Comparison of ENCODE assay signal across 27 cellular contexts in the genomic region with DNA sequence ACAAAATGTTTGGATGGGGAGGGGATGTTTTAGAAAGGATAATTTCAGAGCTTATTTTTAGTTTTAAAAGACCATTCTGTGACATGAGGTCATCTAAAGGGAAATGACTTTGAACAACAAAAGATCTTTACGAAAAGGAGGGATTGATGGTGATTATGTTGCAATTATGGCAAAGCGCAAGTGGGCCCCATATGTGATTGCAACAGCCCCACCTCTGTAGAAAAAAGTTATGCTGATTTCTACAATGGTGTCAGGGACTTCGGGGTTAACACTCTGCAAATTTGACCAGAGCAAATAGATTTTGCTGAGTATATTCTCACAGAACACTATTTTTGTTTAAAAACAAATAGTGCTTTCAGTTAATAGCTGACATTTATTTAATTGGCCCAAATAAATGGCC.
"Had no signal": no experiment of that assay in that cellular context is flagged by ENCODE, and none has a peak within 500 bp of the region (broad histone marks: within the 10 kb centered on the region; RNA-seq: fewer than 3 reads in every experiment).

No MANE protein-coding gene starts in this region.

- H3K4me3 ChIP-seq: spleen, thoracic aorta, upper lobe of left lung, vagina had no signal

- FAIRE-seq: astrocyte, endothelial cell of umbilical vein, keratinocyte had no signal

- H3K4me1 ChIP-seq: spleen, upper lobe of left lung, vagina had no signal

- H3K36me3 ChIP-seq: brain microvascular endothelial cell, spleen, thoracic aorta, upper lobe of left lung, vagina had no signal

- H3K27ac ChIP-seq: brain microvascular endothelial cell, spleen, thoracic aorta, upper lobe of left lung, vagina had no signal

- H3K27me3 ChIP-seq: brain microvascular endothelial cell, upper lobe of left lung, vagina had no signal

- ATAC-seq: activated T-helper 17 cell treated with anti-CD3 and anti-CD28 coated beads, Interleukin-2, amount 50 U/mL, for 72 hours; effector memory CD8-positive, alpha-beta T cell; left colon; right cardiac atrium; stimulated activated naive CD8-positive, alpha-beta T cell treated with anti-CD3 and anti-CD28 coated beads, Interleukin-15, Interleukin-2, amounts not matched to agents 100 U/mL and 50 U/mL, for 24 hours had no signal

- DNase-seq: activated CD4-positive, alpha-beta memory T cell treated with anti-CD3 and anti-CD28 coated beads for 36 hours; activated CD4-positive, alpha-beta T cell treated with anti-CD3 and anti-CD28 coated beads, Interleukin-2, amount 10 ng/mL, durations not matched to agents 24 days and 14 days; activated CD4-positive, CD25-positive, alpha-beta regulatory T cell treated with anti-CD3 and anti-CD28 coated beads, Interleukin-2, amount 50 U/mL, for 72 hours; activated CD8-positive, alpha-beta memory T cell treated with anti-CD3 and anti-CD28 coated beads, Interleukin-2, amount 50 U/mL, for 4 hours; activated gamma-delta T cell treated with Interleukin-2 at 50 U/mL for 16 hours; activated naive CD4-positive, alpha-beta T cell treated with anti-CD3 and anti-CD28 coated beads, Interleukin-2, amount 50 U/mL, for 16 hours; activated T-cell treated with anti-CD3 and anti-CD28 coated beads, Interleukin-2, amount 50 U/mL, for 1 hour; amniotic stem cell; brain microvascular endothelial cell; cortex of kidney; effector memory CD8-positive, alpha-beta T cell; head of caudate nucleus; hippocampal formation; left colon; mammary epithelial cell; posterior cingulate gyrus; right cardiac atrium; spleen; stimulated activated CD4-positive, alpha-beta T cell treated with anti-CD3 and anti-CD28 coated beads, Interleukin-2, amount 100 ng/mL, for 48 hours; stimulated activated naive CD8-positive, alpha-beta T cell treated with anti-CD3 and anti-CD28 coated beads, Interleukin-15, Interleukin-2, amounts not matched to agents 100 U/mL and 50 U/mL, for 24 hours; upper lobe of left lung had no signal

- H3K9me3 ChIP-seq: thoracic aorta, upper lobe of left lung, vagina had no signal
